In the genomic region with DNA sequence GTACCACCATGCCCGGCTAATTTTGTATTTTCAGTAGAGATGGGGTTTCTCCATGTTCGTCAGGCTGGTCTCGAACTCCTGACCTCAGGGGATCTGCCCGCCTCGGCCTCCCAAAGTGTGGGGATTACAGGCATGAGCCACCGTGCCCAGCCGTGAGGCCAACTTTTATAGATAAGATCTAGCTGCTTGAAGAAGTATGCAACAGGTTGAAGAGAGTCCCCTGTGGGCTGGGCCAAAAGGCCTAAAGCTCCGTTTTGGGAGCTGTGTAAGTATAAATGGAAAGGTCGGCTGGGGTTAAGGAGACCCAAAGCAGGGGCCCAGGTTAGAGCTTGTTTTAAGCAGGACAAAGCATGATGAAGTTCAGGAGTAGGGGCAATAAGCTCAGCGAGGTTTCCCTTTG, we compare ENCODE assay signal across 6 cellular contexts. TPM values are rescaled to one million over a fixed set of nuclear protein-coding genes. Genes with fewer than 3 reads are reported as not detected.
"Had no signal": no experiment of that assay in that cellular context is flagged by ENCODE, and none has a peak within 500 bp of the region (broad histone marks: within the 10 kb centered on the region; RNA-seq: fewer than 3 reads in every experiment).

No MANE protein-coding gene starts in this region.

RNA-seq across cellular contexts. Expression of gene C9orf50, which starts 28.1 kb away (rescaled TPM):
- total RNA-seq: GM23338, H1, H9, HT-29, IMR-90, K562 had no signal
- polyA plus RNA-seq: GM23338, H1, K562 had no signal
